ENCODE assay signal across 22 cellular contexts in the genomic region with DNA sequence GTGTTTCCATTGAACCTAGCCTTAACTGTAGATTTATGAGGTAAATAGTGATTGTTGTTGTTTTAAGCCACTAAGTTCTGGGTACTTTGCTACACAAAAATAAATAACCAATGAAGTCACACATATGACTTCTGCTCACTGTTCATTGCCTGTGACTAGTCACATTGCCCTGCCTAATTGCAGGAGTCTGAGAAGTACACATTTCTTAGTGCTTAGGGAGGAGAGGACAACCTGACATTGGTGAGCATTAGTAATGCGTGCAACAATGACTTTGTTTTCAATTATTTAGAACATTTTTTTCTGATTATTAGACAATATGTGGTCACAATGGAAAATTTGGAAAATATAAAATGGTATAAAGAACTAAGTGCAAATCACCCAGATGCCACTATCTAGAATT.
"Had no signal": no experiment of that assay in that cellular context is flagged by ENCODE, and none has a peak within 500 bp of the region (broad histone marks: within the 10 kb centered on the region; RNA-seq: fewer than 3 reads in every experiment).

No MANE protein-coding gene starts in this region.

- H3K9me2 ChIP-seq: SK-N-SH had no signal

- H3K36me3 ChIP-seq: MG63 had no signal

- DNase-seq: KBM-7, MG63, NCI-H1092, NCI-H1105 treated with DMSO at 0.1 percent for 48 hours, NCI-H1417 treated with DMSO at 0.1 percent for 48 hours, NCI-H146, NCI-H1694 treated with DMSO at 0.1 percent for 48 hours, NCI-H1930, NCI-H2081 treated with DMSO at 0.1 percent for 48 hours, NCI-H2171, NCI-H226, NCI-H446, NCI-H510A, NCI-H524 treated with DMSO at 0.1 percent for 48 hours, NCI-H69, NCI-H774, SHP77, SK-N-SH, SW 1271, T-helper 1 cell had no signal

- H3K27me3 ChIP-seq: MG63 had no signal

- H3K4me2 ChIP-seq: SK-N-SH had no signal

- H3K27ac ChIP-seq: RWPE1 had no signal

- H3K4me3 ChIP-seq: MG63 had no signal

- ATAC-seq: Panc1 had no signal
